20 cellular contexts compared by ENCODE assay signal in genomic region chr1:18200136-18200717, GRCh38.
DNase-seq lines count a peak whose midpoint lies in the region; ATAC-seq and TF ChIP-seq lines count a peak whose summit lies in the region.
"Had no signal": no experiment of that assay in that cellular context is flagged by ENCODE, and none has a peak within 500 bp of the region (broad histone marks: within the 10 kb centered on the region; RNA-seq: fewer than 3 reads in every experiment).

No MANE protein-coding gene starts in this region.

- H3K27ac ChIP-seq in OCI-LY7 (ENCODE audit: low read depth, low read length, poor library complexity, severe bottlenecking), result no peak overlapping the region
- H3K27ac ChIP-seq: BLaER1, heart left ventricle, sigmoid colon had no signal

- no peaks in the 10 kb centered on the region for H3K79me2 ChIP-seq in OCI-LY7 (ENCODE audit: insufficient read depth, low read depth, low read length)

- CTCF ChIA-PET in OCI-LY7 (lab: Charles Lee; ENCODE audit: unreplicated experiment), result interaction anchor here (0.6 kb wide), 1 partner anchor 584 kb away, joined by 3 read pairs; no protein-coding TSS in a partner anchor

- H3K9me3 Mint-ChIP-seq in endothelial cell (ENCODE audit: unreplicated experiment), result no peaks in the 10 kb centered on the region
- no peaks in the 10 kb centered on the region for H3K9me3 Mint-ChIP-seq in activated naive CD8-positive, alpha-beta T cell treated with anti-CD3 and anti-CD28 coated beads for 36 hours
- H3K9me3 Mint-ChIP-seq in activated CD4-positive, alpha-beta T cell treated with anti-CD3 and anti-CD28 coated beads, Interleukin-2, amount 10 ng/mL, durations not matched to agents 24 days and 14 days, result no peaks in the 10 kb centered on the region

- peaks cover 17% of the 10 kb centered on the region for H3K4me1 Mint-ChIP-seq in endothelial cell (ENCODE audit: unreplicated experiment)
- no peaks in the 10 kb centered on the region for H3K4me1 Mint-ChIP-seq in activated naive CD8-positive, alpha-beta T cell treated with anti-CD3 and anti-CD28 coated beads for 36 hours
- H3K4me1 Mint-ChIP-seq in activated CD4-positive, alpha-beta T cell treated with anti-CD3 and anti-CD28 coated beads, Interleukin-2, amount 10 ng/mL, durations not matched to agents 24 days and 14 days, result no peaks in the 10 kb centered on the region

- H3K4me3 Mint-ChIP-seq in endothelial cell (ENCODE audit: unreplicated experiment), result no peak overlapping the region
- H3K4me3 Mint-ChIP-seq in activated naive CD8-positive, alpha-beta T cell treated with anti-CD3 and anti-CD28 coated beads for 36 hours, result no peak overlapping the region
- no peak overlapping the region for H3K4me3 Mint-ChIP-seq in activated CD4-positive, alpha-beta T cell treated with anti-CD3 and anti-CD28 coated beads, Interleukin-2, amount 10 ng/mL, durations not matched to agents 24 days and 14 days

- no peak overlapping the region for H3K4me2 ChIP-seq in OCI-LY7 (ENCODE audit: low read length)
- H3K4me2 ChIP-seq: BLaER1 had no signal

- no peak overlapping the region for H2AFZ ChIP-seq in OCI-LY7 (ENCODE audit: low read length)

- H4K20me1 ChIP-seq in OCI-LY7 (ENCODE audit: insufficient read depth, low read length), result no peaks in the 10 kb centered on the region
- H4K20me1 ChIP-seq: BLaER1 had no signal

- no peaks in the 10 kb centered on the region for H3K27me3 ChIP-seq in BE2C
- H3K27me3 ChIP-seq: BLaER1 had no signal

- H3K36me3 ChIP-seq in BE2C (no peaks in the 10 kb centered on the region), OCI-LY7 (ENCODE audit: insufficient read depth, low read length) (no peaks in the 10 kb centered on the region)
- H3K36me3 ChIP-seq: BLaER1, heart left ventricle, sigmoid colon had no signal

- peaks cover 5% of the 10 kb centered on the region for H3K27me3 Mint-ChIP-seq in endothelial cell (ENCODE audit: unreplicated experiment)
- H3K27me3 Mint-ChIP-seq in activated naive CD8-positive, alpha-beta T cell treated with anti-CD3 and anti-CD28 coated beads for 36 hours, result peaks cover 62% of the 10 kb centered on the region
- H3K27me3 Mint-ChIP-seq in activated CD4-positive, alpha-beta T cell treated with anti-CD3 and anti-CD28 coated beads, Interleukin-2, amount 10 ng/mL, durations not matched to agents 24 days and 14 days, result peaks cover 15% of the 10 kb centered on the region

- TF ChIP-seq CTCF in BE2C (IDR thresholded peaks at IDR 0.05; ENCODE audit: low read depth, low read length) (peak; percentile 34), GM12873 (IDR thresholded peaks at IDR 0.05; ENCODE audit: insufficient read depth, low read depth, low read length, missing control alignments) (peak; percentile 12), OCI-LY7 (conservative IDR thresholded peaks at IDR 0.05; ENCODE audit: low read length) (peak; percentile 35; the same call in 1 of the 2 replicates), endothelial cell (IDR thresholded peaks at IDR 0.05; ENCODE audit: unreplicated experiment) (peak; percentile 38)

- H3K9me3 ChIP-seq in BE2C (no peaks in the 10 kb centered on the region), OCI-LY7 (ENCODE audit: low read length) (no peaks in the 10 kb centered on the region)
- H3K9me3 ChIP-seq: BLaER1, heart left ventricle, mucosa of descending colon, sigmoid colon had no signal

- H3K36me3 Mint-ChIP-seq in endothelial cell (ENCODE audit: low read depth, unreplicated experiment), result no peaks in the 10 kb centered on the region
- no peaks in the 10 kb centered on the region for H3K36me3 Mint-ChIP-seq in activated naive CD8-positive, alpha-beta T cell treated with anti-CD3 and anti-CD28 coated beads for 36 hours
- H3K36me3 Mint-ChIP-seq in activated CD4-positive, alpha-beta T cell treated with anti-CD3 and anti-CD28 coated beads, Interleukin-2, amount 10 ng/mL, durations not matched to agents 24 days and 14 days (ENCODE audit: low read depth), result no peaks in the 10 kb centered on the region

- no peaks in the 10 kb centered on the region for H3K9me2 ChIP-seq in OCI-LY7 (ENCODE audit: insufficient read depth, low read length)

- no TSS peak for BruUV-seq in OCI-LY7 (replicated peaks; lab: Mats Ljungman, UMichigan)

- no peaks in the 10 kb centered on the region for H3K4me1 ChIP-seq in BE2C
- peaks cover 18% of the 10 kb centered on the region for H3K4me1 ChIP-seq in OCI-LY7 (ENCODE audit: insufficient read depth, low read length, poor library complexity, severe bottlenecking)
- H3K4me1 ChIP-seq: BLaER1, heart left ventricle had no signal

- no peak for DNase-seq in BE2C
- DNase-seq in OCI-LY7 (ENCODE audit: low spot score), result no peak
- DNase-seq in endothelial cell (ENCODE audit: low spot score), result no peak
- DNase-seq in activated naive CD8-positive, alpha-beta T cell treated with anti-CD3 and anti-CD28 coated beads for 36 hours, result no peak
- DNase-seq in NCI-H146 (lab: John Stamatoyannopoulos, UW), result no peak
- DNase-seq in activated CD4-positive, alpha-beta T cell treated with anti-CD3 and anti-CD28 coated beads, Interleukin-2, amount 10 ng/mL, durations not matched to agents 24 days and 14 days, result no peak
- DNase-seq: activated CD4-positive, CD25-positive, alpha-beta regulatory T cell treated with anti-CD3 and anti-CD28 coated beads, Interleukin-2, amount 50 U/mL, for 72 hours; activated T-cell treated with anti-CD3 and anti-CD28 coated beads, Interleukin-2, amount 50 U/mL, for 1 hour; amniotic stem cell; dermis blood vessel endothelial cell; GF-D8; heart left ventricle; left ventricle myocardium superior; sigmoid colon; stimulated activated CD8-positive, alpha-beta memory T cell treated with anti-CD3 and anti-CD28 coated beads, Interleukin-4, amount 100 ng/mL, for 48 hours; T1000 had no signal

- POLR2A ChIA-PET in OCI-LY7 (lab: Charles Lee), result no interaction called here

- no peak overlapping the region for H3K27ac Mint-ChIP-seq in endothelial cell (ENCODE audit: unreplicated experiment)
- no peak overlapping the region for H3K27ac Mint-ChIP-seq in activated naive CD8-positive, alpha-beta T cell treated with anti-CD3 and anti-CD28 coated beads for 36 hours
- no peak overlapping the region for H3K27ac Mint-ChIP-seq in activated CD4-positive, alpha-beta T cell treated with anti-CD3 and anti-CD28 coated beads, Interleukin-2, amount 10 ng/mL, durations not matched to agents 24 days and 14 days

- no peak overlapping the region for H3K4me3 ChIP-seq in BE2C (ENCODE audit: low read depth, low read length)
- H3K4me3 ChIP-seq in OCI-LY7 (ENCODE audit: low read depth, low read length, poor library complexity, severe bottlenecking), result no peak overlapping the region
- H3K4me3 ChIP-seq: BLaER1, heart left ventricle, mucosa of descending colon, sigmoid colon had no signal

- ATAC-seq in HG02588 (IDR thresholded peaks at IDR 0.05; ENCODE audit: unreplicated experiment), result no peak
- ATAC-seq: heart left ventricle, left ventricle myocardium superior, mucosa of descending colon had no signal

- intact Hi-C loops in OCI-LY7 (cut with micrococcal nuclease; ENCODE audit: unreplicated experiment), result no loop called here
- intact Hi-C loops in activated CD4-positive, alpha-beta T cell treated with anti-CD3 and anti-CD28 coated beads, Interleukin-2, amount 10 ng/mL, durations not matched to agents 24 days and 14 days (cut with micrococcal nuclease), result no loop called here
